1 cellular context compared by ENCODE assay signal in the genomic region with DNA sequence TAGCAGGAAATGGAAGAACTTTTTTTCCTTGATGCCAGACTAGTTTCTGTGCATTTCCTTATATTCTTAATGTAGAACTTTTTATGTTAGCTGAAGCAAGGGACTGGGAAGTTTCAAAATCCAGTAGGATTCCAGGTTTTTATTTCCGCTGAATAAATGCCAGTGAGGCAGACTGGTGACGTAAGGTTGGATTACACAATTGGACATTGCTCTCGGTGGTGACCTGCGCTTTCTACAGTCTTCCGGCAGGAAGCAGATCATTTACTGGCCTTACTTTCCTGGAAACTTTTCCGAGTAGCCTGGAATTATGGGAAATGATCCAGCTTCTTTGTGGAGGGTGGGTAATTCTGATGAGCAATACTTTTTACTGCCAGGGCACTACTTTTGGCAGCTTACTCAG.
TF ChIP-seq lines count a peak whose summit lies in the region.

No MANE protein-coding gene starts in this region.

TF ChIP-seq in liver, 16 proteins besides CTCF, POLR2A, EP300 and RAD21 (continued from another document):
- TF ChIP-seq, protein P1, sequence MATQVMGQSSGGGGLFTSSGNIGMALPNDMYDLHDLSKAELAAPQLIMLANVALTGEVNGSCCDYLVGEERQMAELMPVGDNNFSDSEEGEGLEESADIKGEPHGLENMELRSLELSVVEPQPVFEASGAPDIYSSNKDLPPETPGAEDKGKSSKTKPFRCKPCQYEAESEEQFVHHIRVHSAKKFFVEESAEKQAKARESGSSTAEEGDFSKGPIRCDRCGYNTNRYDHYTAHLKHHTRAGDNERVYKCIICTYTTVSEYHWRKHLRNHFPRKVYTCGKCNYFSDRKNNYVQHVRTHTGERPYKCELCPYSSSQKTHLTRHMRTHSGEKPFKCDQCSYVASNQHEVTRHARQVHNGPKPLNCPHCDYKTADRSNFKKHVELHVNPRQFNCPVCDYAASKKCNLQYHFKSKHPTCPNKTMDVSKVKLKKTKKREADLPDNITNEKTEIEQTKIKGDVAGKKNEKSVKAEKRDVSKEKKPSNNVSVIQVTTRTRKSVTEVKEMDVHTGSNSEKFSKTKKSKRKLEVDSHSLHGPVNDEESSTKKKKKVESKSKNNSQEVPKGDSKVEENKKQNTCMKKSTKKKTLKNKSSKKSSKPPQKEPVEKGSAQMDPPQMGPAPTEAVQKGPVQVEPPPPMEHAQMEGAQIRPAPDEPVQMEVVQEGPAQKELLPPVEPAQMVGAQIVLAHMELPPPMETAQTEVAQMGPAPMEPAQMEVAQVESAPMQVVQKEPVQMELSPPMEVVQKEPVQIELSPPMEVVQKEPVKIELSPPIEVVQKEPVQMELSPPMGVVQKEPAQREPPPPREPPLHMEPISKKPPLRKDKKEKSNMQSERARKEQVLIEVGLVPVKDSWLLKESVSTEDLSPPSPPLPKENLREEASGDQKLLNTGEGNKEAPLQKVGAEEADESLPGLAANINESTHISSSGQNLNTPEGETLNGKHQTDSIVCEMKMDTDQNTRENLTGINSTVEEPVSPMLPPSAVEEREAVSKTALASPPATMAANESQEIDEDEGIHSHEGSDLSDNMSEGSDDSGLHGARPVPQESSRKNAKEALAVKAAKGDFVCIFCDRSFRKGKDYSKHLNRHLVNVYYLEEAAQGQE (IDR thresholded peaks at IDR 0.05), result peak; percentile 88
- TF ChIP-seq HNF4A (conservative IDR thresholded peaks at IDR 0.05) (peak; percentile 94 to 95), SP1 (IDR thresholded peaks at IDR 0.05) (peak; percentile 97), TAF1 (conservative IDR thresholded peaks at IDR 0.05) (no peak)
